ENCODE assay signal across 1 cellular context in the genomic region with DNA sequence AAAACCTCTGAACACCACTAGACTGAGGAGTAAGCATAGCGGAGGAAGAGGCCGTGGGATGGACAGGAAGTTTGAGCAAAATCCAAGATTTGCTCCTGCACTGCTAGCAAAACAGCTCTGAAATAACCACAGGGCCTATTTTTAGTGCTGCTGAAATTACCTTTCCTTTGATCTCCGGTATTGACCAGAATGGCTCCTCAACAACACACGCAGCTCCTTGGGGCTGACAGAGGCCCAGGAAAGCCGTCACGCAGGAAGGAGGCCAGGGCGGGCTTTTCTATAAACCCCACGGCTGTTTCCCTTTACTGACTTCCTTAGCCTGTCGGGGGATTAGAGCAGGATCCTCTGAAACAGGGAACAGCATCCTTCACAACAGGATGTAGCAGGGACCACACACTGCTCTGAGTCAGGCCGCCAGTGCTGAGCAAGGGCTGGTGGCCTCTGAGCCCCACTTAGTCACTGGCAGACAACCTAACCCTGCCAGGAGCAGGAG.
TF ChIP-seq lines count a peak whose summit lies in the region.

No MANE protein-coding gene starts in this region.

TF ChIP-seq in IMR-90, 13 proteins besides CTCF, POLR2A, EP300 and RAD21:
- TF ChIP-seq CHD1 (IDR thresholded peaks at IDR 0.05; ENCODE audit: low read depth, low read length), result no peak
- TF ChIP-seq, protein P1, sequence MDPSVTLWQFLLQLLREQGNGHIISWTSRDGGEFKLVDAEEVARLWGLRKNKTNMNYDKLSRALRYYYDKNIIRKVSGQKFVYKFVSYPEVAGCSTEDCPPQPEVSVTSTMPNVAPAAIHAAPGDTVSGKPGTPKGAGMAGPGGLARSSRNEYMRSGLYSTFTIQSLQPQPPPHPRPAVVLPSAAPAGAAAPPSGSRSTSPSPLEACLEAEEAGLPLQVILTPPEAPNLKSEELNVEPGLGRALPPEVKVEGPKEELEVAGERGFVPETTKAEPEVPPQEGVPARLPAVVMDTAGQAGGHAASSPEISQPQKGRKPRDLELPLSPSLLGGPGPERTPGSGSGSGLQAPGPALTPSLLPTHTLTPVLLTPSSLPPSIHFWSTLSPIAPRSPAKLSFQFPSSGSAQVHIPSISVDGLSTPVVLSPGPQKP (IDR thresholded peaks at IDR 0.05; ENCODE audit: borderline replicate concordance, low read depth, low read length), result no peak
- no peak for TF ChIP-seq SMC3 (IDR thresholded peaks at IDR 0.05; ENCODE audit: low read depth, low read length)
- no peak for TF ChIP-seq NFE2L2 (IDR thresholded peaks at IDR 0.05; ENCODE audit: low read depth, low read length)
- TF ChIP-seq MAZ (IDR thresholded peaks at IDR 0.05; ENCODE audit: borderline replicate concordance, low read depth, low read length), result no peak
